ENCODE assay signal across 11 cellular contexts in genomic region chr17:42340691-42341127, GRCh38. TPM values are rescaled to one million over a fixed set of nuclear protein-coding genes. Genes with fewer than 3 reads are reported as not detected.
DNase-seq lines count a peak whose midpoint lies in the region; TF ChIP-seq lines count a peak whose summit lies in the region.
"Had no signal": no experiment of that assay in that cellular context is flagged by ENCODE, and none has a peak within 500 bp of the region (broad histone marks: within the 10 kb centered on the region; RNA-seq: fewer than 3 reads in every experiment).

No MANE protein-coding gene starts in this region.

- H3K9me3 ChIP-seq in H9 (ENCODE audit: control insufficient read depth, low read depth, low read length), result no peaks in the 10 kb centered on the region
- H3K9me3 ChIP-seq: SK-N-SH had no signal

- TF ChIP-seq CTCF in H9 (conservative IDR thresholded peaks at IDR 0.05), result no peak

- H2AFZ ChIP-seq in H9 (ENCODE audit: low read length), result no peak overlapping the region

- H4K5ac ChIP-seq in H9 (ENCODE audit: insufficient read length, low read depth, low read length), result no peak overlapping the region

- H4K20me1 ChIP-seq in H9 (ENCODE audit: control insufficient read depth, insufficient read depth, insufficient read length), result peaks cover 3% of the 10 kb centered on the region

- H3K27ac Mint-ChIP-seq in H9, result peak overlapping the region in 2 of 3 experiments; percentile 36 to 43; a peak in 2 of 7 replicates
- peak overlapping the region; percentile 96 for H3K27ac Mint-ChIP-seq in activated naive CD8-positive, alpha-beta T cell

- H3K56ac ChIP-seq in H9 (ENCODE audit: insufficient read length, low read depth, low read length), result no peak overlapping the region

- H3K9me3 Mint-ChIP-seq in H9, result no peaks in the 10 kb centered on the region
- no peaks in the 10 kb centered on the region for H3K9me3 Mint-ChIP-seq in activated naive CD8-positive, alpha-beta T cell (ENCODE audit: low read depth)

- H3K4me1 ChIP-seq in H9 (ENCODE audit: insufficient read depth, low read length), result no peaks in the 10 kb centered on the region

- H3T11ph ChIP-seq in H9 (ENCODE audit: low read length), result no peak overlapping the region

- H3K23ac ChIP-seq in H9 (ENCODE audit: insufficient read length, low read depth, low read length), result no peak overlapping the region

- DNase-seq in H9 (no peak), NCI-H1092 treated with DMSO at 0.1 percent for 48 hours (lab: John Stamatoyannopoulos, UW) (no peak), hepatic stellate cell (ENCODE audit: low spot score) (no peak), SW 1271 (lab: John Stamatoyannopoulos, UW) (no peak), superior temporal gyrus (ENCODE audit: extremely low spot score) (no peak)
- DNase-seq in activated CD4-positive, alpha-beta T cell treated with anti-CD3 and anti-CD28 coated beads for 1 hour, result peak; percentile 10
- peak; percentile 50 for DNase-seq in stimulated activated CD4-positive, alpha-beta T cell treated with anti-CD3 and anti-CD28 coated beads, Interleukin-1b, Interleukin-23, amount 100 ng/mL, for 48 hours
- DNase-seq: head of caudate nucleus, NCI-H524, SK-N-SH had no signal

- no peak overlapping the region for H3K18ac ChIP-seq in H9 (ENCODE audit: insufficient read length, low read depth, low read length)

- no peak overlapping the region for H2BK15ac ChIP-seq in H9 (ENCODE audit: low read depth, low read length)

- no peaks in the 10 kb centered on the region; the same call in 1 of the 2 replicates for H3K27me3 Mint-ChIP-seq in H9 (ENCODE audit: low read depth)
- H3K27me3 Mint-ChIP-seq in activated naive CD8-positive, alpha-beta T cell, result no peaks in the 10 kb centered on the region

- no peak overlapping the region for H4K91ac ChIP-seq in H9 (ENCODE audit: insufficient read length, low read depth, low read length)

- no peak overlapping the region for H3K27ac ChIP-seq in H9 (ENCODE audit: insufficient read length, low read depth, low read length)

- H2BK20ac ChIP-seq in H9 (ENCODE audit: low read depth, low read length, poor library complexity, severe bottlenecking), result no peak overlapping the region

- H2BK12ac ChIP-seq in H9 (ENCODE audit: insufficient read length, low read depth, low read length), result no peak overlapping the region

- no peaks in the 10 kb centered on the region for H3K23me2 ChIP-seq in H9 (ENCODE audit: insufficient read length, low read depth, low read length, poor library complexity, severe bottlenecking)

- no peak overlapping the region for H3K4me2 ChIP-seq in H9 (ENCODE audit: insufficient read depth, insufficient read length, low read length)
- H3K4me2 ChIP-seq: SK-N-SH had no signal

- no peak overlapping the region for H2BK120ac ChIP-seq in H9 (ENCODE audit: low read depth, low read length, poor library complexity, severe bottlenecking)

- no peaks in the 10 kb centered on the region for H3K79me1 ChIP-seq in H9 (ENCODE audit: insufficient read depth, low read depth, low read length, poor library complexity, severe bottlenecking)

- peaks cover 37 to 80% (median 70%) of the 10 kb centered on the region in 3 experiments; a peak in 6 of 7 replicates for H3K36me3 Mint-ChIP-seq in H9 (ENCODE audit: insufficient read depth in 1 of 3, low read depth in 3 of 3)
- peaks cover 18% of the 10 kb centered on the region for H3K36me3 Mint-ChIP-seq in activated naive CD8-positive, alpha-beta T cell

- H3K4ac ChIP-seq in H9 (ENCODE audit: low read depth, low read length), result no peak overlapping the region

- H3K9ac ChIP-seq in H9 (ENCODE audit: extremely low read depth, insufficient read length, low read length), result no peak overlapping the region
- H3K9ac ChIP-seq: SK-N-SH had no signal

- no peak overlapping the region for H2BK5ac ChIP-seq in H9 (ENCODE audit: insufficient read length, low read length)

- no peak overlapping the region for H2AK5ac ChIP-seq in H9 (ENCODE audit: insufficient read length, low read length)

- H3K79me2 ChIP-seq in H9 (ENCODE audit: insufficient read depth, low read length), result no peaks in the 10 kb centered on the region

- no peak overlapping the region for H4K8ac ChIP-seq in H9 (replicated peaks; ENCODE audit: insufficient read length, low read depth, low read length)

- H3K14ac ChIP-seq in H9 (ENCODE audit: insufficient read depth, low read length), result no peak overlapping the region

- H3K4me1 Mint-ChIP-seq in H9, result peaks cover 4% of the 10 kb centered on the region in 2 experiments
- H3K4me1 Mint-ChIP-seq in activated naive CD8-positive, alpha-beta T cell (ENCODE audit: low read depth), result peaks cover 52% of the 10 kb centered on the region

- H3K27me3 ChIP-seq in H9 (ENCODE audit: insufficient read depth, low read length), result no peaks in the 10 kb centered on the region

- H3K4me3 Mint-ChIP-seq in H9, result no peak overlapping the region
- peak overlapping the region; percentile 65 for H3K4me3 Mint-ChIP-seq in activated naive CD8-positive, alpha-beta T cell

RNA-seq across cellular contexts. Expression of gene STAT3, which starts 47.5 kb away (rescaled TPM):
- total RNA-seq in H9 (2021), result 82.1 and 83.2 TPM in 2 replicates

RNA-seq across cellular contexts. Expression of gene STAT5A, which starts 52.4 kb away (rescaled TPM):
- 4.3 and 6.4 TPM in 2 replicates for total RNA-seq in H9 (2021)

Comparison
In these comparisons a context has a peak if more than half of its experiments do, and no peak if none do; other contexts are left out.
1. DNase-seq: peak in activated CD4-positive, alpha-beta T cell treated with anti-CD3 and anti-CD28 coated beads for 1 hour (single experiment) and stimulated activated CD4-positive, alpha-beta T cell treated with anti-CD3 and anti-CD28 coated beads, Interleukin-1b, Interleukin-23, amount 100 ng/mL, for 48 hours (single experiment); none in H9 (single experiment), NCI-H1092 treated with DMSO at 0.1 percent for 48 hours (single experiment), hepatic stellate cell (single experiment), SW 1271 (0 of 2) and superior temporal gyrus (single experiment).